ENCODE assay signal across 17 cellular contexts in genomic region chr16:75401697-75402096, GRCh38. TPM values are rescaled to one million over a fixed set of nuclear protein-coding genes. Genes with fewer than 3 reads are reported as not detected.
DNase-seq lines count a peak whose midpoint lies in the region; ATAC-seq and TF ChIP-seq lines count a peak whose summit lies in the region.
"Had no signal": no experiment of that assay in that cellular context is flagged by ENCODE, and none has a peak within 500 bp of the region (broad histone marks: within the 10 kb centered on the region; RNA-seq: fewer than 3 reads in every experiment).

No MANE protein-coding gene starts in this region.

- H3K4me1 Mint-ChIP-seq in HFFc6 (ENCODE audit: low read depth) = peaks cover 24% of the 10 kb centered on the region
- peaks cover 5% of the 10 kb centered on the region for H3K4me1 Mint-ChIP-seq in T-helper 17 cell
- H3K4me1 Mint-ChIP-seq: GM23338 had no signal

- no peaks in the 10 kb centered on the region for H3K9me3 Mint-ChIP-seq in HFFc6
- H3K9me3 Mint-ChIP-seq: CD4-positive, alpha-beta T cell; GM23338 had no signal

- H3K4me3 Mint-ChIP-seq in HFFc6 = no peak overlapping the region
- H3K4me3 Mint-ChIP-seq in T-helper 17 cell = no peak overlapping the region
- H3K4me3 Mint-ChIP-seq: CD4-positive, alpha-beta T cell; GM23338 had no signal

- no peaks in the 10 kb centered on the region for H3K9me3 ChIP-seq in T-helper 17 cell (ENCODE audit: control insufficient read depth, low read length, poor library complexity, severe bottlenecking)
- H3K9me3 ChIP-seq in skeletal muscle tissue (ENCODE audit: control insufficient read depth in 3 of 3, low read length in 3 of 3) = no peaks in the 10 kb centered on the region

- H3K27ac Mint-ChIP-seq in HFFc6 (peak overlapping the region; percentile 92), T-helper 17 cell (peak overlapping the region; percentile 11)
- H3K27ac Mint-ChIP-seq: CD4-positive, alpha-beta T cell; GM23338; progenitor cell of endocrine pancreas had no signal

- H3K27ac ChIP-seq in foreskin keratinocyte = peak overlapping the region; percentile 68
- peak overlapping the region; percentile 51 for H3K27ac ChIP-seq in skeletal muscle tissue (ENCODE audit: low read depth, low read length)

- peaks cover 0 to 2% (median 0%) of the 10 kb centered on the region in 3 donors for H3K36me3 ChIP-seq in skeletal muscle tissue (ENCODE audit: control insufficient read depth in 3 of 3, insufficient read depth in 3 of 3, low read length in 3 of 3)

- H3K4me1 ChIP-seq in foreskin keratinocyte (peaks cover 14% of the 10 kb centered on the region), skeletal muscle tissue (ENCODE audit: control insufficient read depth in 3 of 3, insufficient read depth in 3 of 3, low read length in 3 of 3) (peaks cover 9 to 14% (median 10%) of the 10 kb centered on the region in 3 donors)

- peaks cover 9% of the 10 kb centered on the region for H3K36me3 Mint-ChIP-seq in HFFc6 (ENCODE audit: low read depth)
- H3K36me3 Mint-ChIP-seq in T-helper 17 cell (ENCODE audit: low read depth) = no peaks in the 10 kb centered on the region

- no peak for ATAC-seq in T-helper 17 cell
- ATAC-seq in foreskin keratinocyte = no peak
- ATAC-seq in esophagus mucosa = no peak
- ATAC-seq: GM23338 had no signal

- no peak overlapping the region for H3K9ac ChIP-seq in skeletal muscle tissue (ENCODE audit: low read depth in 1 of 3, low read length in 3 of 3)

- no peak for DNase-seq in HFFc6
- DNase-seq in T-helper 17 cell = no peak
- no peak for DNase-seq in foreskin keratinocyte
- DNase-seq in NCI-H2171 (lab: John Stamatoyannopoulos, UW) = no peak
- DNase-seq in foreskin melanocyte = no peak
- DNase-seq in SK-N-DZ (ENCODE audit: low spot score) = no peak
- DNase-seq: activated CD8-positive, alpha-beta memory T cell treated with anti-CD3 and anti-CD28 coated beads, Interleukin-2, amount 50 U/mL, for 4 hours; CD4-positive, alpha-beta T cell; NCI-H187; NCI-H774; SIG-M5; stimulated activated CD4-positive, alpha-beta T cell treated with anti-CD3 and anti-CD28 coated beads, Interleukin-4, amount 100 ng/mL, for 4 hours; stimulated activated naive CD4-positive, alpha-beta T cell treated with Interleukin-2 at 50 U/mL for 16 hours had no signal

- no peak overlapping the region for H3K4me3 ChIP-seq in skeletal muscle tissue (ENCODE audit: low read length in 3 of 3)
- H3K4me3 ChIP-seq: GM23338 had no signal

- TF ChIP-seq CTCF in HFFc6 (IDR thresholded peaks at IDR 0.05) = no peak
- TF ChIP-seq CTCF in foreskin keratinocyte (conservative IDR thresholded peaks at IDR 0.05) = no peak

- H3K27me3 ChIP-seq in foreskin keratinocyte (no peaks in the 10 kb centered on the region), skeletal muscle tissue (ENCODE audit: control insufficient read depth in 3 of 3, insufficient read depth in 3 of 3, low read length in 3 of 3) (no peaks in the 10 kb centered on the region)

- no peaks in the 10 kb centered on the region for H3K27me3 Mint-ChIP-seq in HFFc6 (ENCODE audit: insufficient read depth)
- H3K27me3 Mint-ChIP-seq in T-helper 17 cell = no peaks in the 10 kb centered on the region
- H3K27me3 Mint-ChIP-seq: CD4-positive, alpha-beta T cell; progenitor cell of endocrine pancreas had no signal

RNA-seq across cellular contexts. Expression of gene CFDP1, which starts 31.6 kb away (rescaled TPM):
- total RNA-seq in HFFc6 (2021; fragmentation: NEBNext Ultra II Directional; extraction: Animal tissue kit (Norgen Biotek cat#: 25700)) = 10 to 100 TPM; 33.0 to 43.1 (median 37.6) TPM
- total RNA-seq in T-helper 17 cell (10 to 100 TPM; 33.6 to 34.7 TPM), foreskin keratinocyte (47.3 and 52.5 TPM in 2 replicates), skeletal muscle tissue (49.6 TPM), esophagus mucosa (33.5 TPM)
- polyA plus RNA-seq in foreskin keratinocyte = 50.5 and 55.2 TPM in 2 replicates
- polyA plus RNA-seq in SK-N-DZ (2014; cell fraction: cytosol; rRNA removed) = 128 and 175 TPM in 2 replicates
- 43.5 and 95.7 TPM in 2 replicates for polyA plus RNA-seq in SK-N-DZ (2014; cell fraction: nucleus; rRNA removed)
